ENCODE assay signal across 16 cellular contexts in genomic region chr17:9566739-9567138, GRCh38. TPM values are rescaled to one million over a fixed set of nuclear protein-coding genes. Genes with fewer than 3 reads are reported as not detected.
DNase-seq lines count a peak whose midpoint lies in the region; ATAC-seq and TF ChIP-seq lines count a peak whose summit lies in the region.
"Not testable (repeated sequence)": the region's sequence is repeated elsewhere in the genome, so short reads cannot be mapped to it uniquely, and the experiment has no call there.
"Had no signal": no experiment of that assay in that cellular context is flagged by ENCODE, and none has a peak within 500 bp of the region (broad histone marks: within the 10 kb centered on the region; RNA-seq: fewer than 3 reads in every experiment).

No MANE protein-coding gene starts in this region.

- POLR2A ChIA-PET in CD4-positive, alpha-beta memory T cell (lab: Charles Lee; ENCODE audit: partially characterized antibody): interaction anchor here (1.4 to 3.5 kb wide), 2 partner anchors 9 to 10 kb away, joined by 3 to 37 read pairs; partner anchors contain the start of genes CFAP52 and STX8
- POLR2A ChIA-PET in activated CD8-positive, alpha-beta T cell treated with anti-CD3 and anti-CD28 coated beads for 36 hours (lab: Charles Lee): not testable (repeated sequence)
- POLR2A ChIA-PET in naive thymus-derived CD8-positive, alpha-beta T cell (lab: Charles Lee): interaction anchor here (0.6 kb wide), 1 partner anchor 12 kb away, joined by 6 read pairs; no protein-coding TSS in a partner anchor

- CTCF ChIA-PET in CD4-positive, alpha-beta memory T cell (lab: Charles Lee; ENCODE audit: partially characterized antibody): interaction anchor here (4.0 kb wide), 1 partner anchor 9 kb away, joined by 34 read pairs; the partner anchor contains the start of genes CFAP52 and STX8
- CTCF ChIA-PET in activated CD8-positive, alpha-beta T cell treated with anti-CD3 and anti-CD28 coated beads for 36 hours (lab: Charles Lee): interaction anchor here (1.4 to 2.6 kb wide), 2 partner anchors 9 kb away, joined by 3 to 16 read pairs; partner anchors contain the start of genes CFAP52 and STX8

- not testable (repeated sequence) for H3K27me3 ChIP-seq in CD4-positive, alpha-beta memory T cell (ENCODE audit: insufficient read depth, low read length); DND-41 (ENCODE audit: insufficient read depth, low read length, poor library complexity)

- 0 out of 2 replicates have a peak overlapping the region, but pooled peaks have one; percentile 50 for H3K4me2 ChIP-seq in DND-41 (ENCODE audit: insufficient read depth, low read length)

- H3K4me3 Mint-ChIP-seq in CD4-positive, alpha-beta memory T cell: peak overlapping the region; percentile 0 to 85 (median 45)
- H3K4me3 Mint-ChIP-seq in T-helper 17 cell; activated CD8-positive, alpha-beta T cell treated with anti-CD3 and anti-CD28 coated beads for 36 hours; naive thymus-derived CD8-positive, alpha-beta T cell; stimulated activated effector memory CD8-positive, alpha-beta T cell treated with anti-CD3 and anti-CD28 coated beads, Interleukin-12 subunit alpha, Interleukin-12 subunit beta, amount 100 ng/mL, for 72 hours: not testable (repeated sequence)
- H3K4me3 Mint-ChIP-seq in activated T-helper 17 cell treated with anti-CD3 and anti-CD28 coated beads, Interleukin-2, amount 50 U/mL, for 72 hours: peak overlapping the region; percentile 40
- H3K4me3 Mint-ChIP-seq in endothelial cell (ENCODE audit: unreplicated experiment): peak overlapping the region; percentile 28

- not testable (repeated sequence) for H3K9me3 ChIP-seq in CD4-positive, alpha-beta memory T cell (ENCODE audit: control insufficient read depth in 1 of 2, low read length in 2 of 2); DND-41 (ENCODE audit: insufficient read depth, low read length, severe bottlenecking); T-helper 17 cell (ENCODE audit: control insufficient read depth, low read length, poor library complexity, severe bottlenecking)

- not testable (repeated sequence) for H3K9me3 Mint-ChIP-seq in CD4-positive, alpha-beta memory T cell; activated CD8-positive, alpha-beta T cell treated with anti-CD3 and anti-CD28 coated beads for 36 hours; activated T-helper 17 cell treated with anti-CD3 and anti-CD28 coated beads, Interleukin-2, amount 50 U/mL, for 72 hours; endothelial cell (ENCODE audit: unreplicated experiment); naive thymus-derived CD8-positive, alpha-beta T cell; stimulated activated effector memory CD8-positive, alpha-beta T cell treated with anti-CD3 and anti-CD28 coated beads, Interleukin-12 subunit alpha, Interleukin-12 subunit beta, amount 100 ng/mL, for 72 hours

- peaks cover 41 to 42% of the 10 kb centered on the region in 2 donors for H3K36me3 Mint-ChIP-seq in CD4-positive, alpha-beta memory T cell
- H3K36me3 Mint-ChIP-seq in T-helper 17 cell (ENCODE audit: low read depth); endothelial cell (ENCODE audit: low read depth, unreplicated experiment): not testable (repeated sequence)
- peaks cover 33% of the 10 kb centered on the region for H3K36me3 Mint-ChIP-seq in activated CD8-positive, alpha-beta T cell treated with anti-CD3 and anti-CD28 coated beads for 36 hours (ENCODE audit: low read depth)
- peaks cover 66% of the 10 kb centered on the region for H3K36me3 Mint-ChIP-seq in activated T-helper 17 cell treated with anti-CD3 and anti-CD28 coated beads, Interleukin-2, amount 50 U/mL, for 72 hours (ENCODE audit: low read depth)
- peaks cover 8 to 79% (median 33%) of the 10 kb centered on the region in 3 donors for H3K36me3 Mint-ChIP-seq in naive thymus-derived CD8-positive, alpha-beta T cell
- peaks cover 48% of the 10 kb centered on the region for H3K36me3 Mint-ChIP-seq in stimulated activated effector memory CD8-positive, alpha-beta T cell treated with anti-CD3 and anti-CD28 coated beads, Interleukin-12 subunit alpha, Interleukin-12 subunit beta, amount 100 ng/mL, for 72 hours

- intact Hi-C loops in CD4-positive, alpha-beta memory T cell (cut with micrococcal nuclease); activated CD8-positive, alpha-beta T cell treated with anti-CD3 and anti-CD28 coated beads for 36 hours (cut with micrococcal nuclease): not testable (repeated sequence)

- not testable (repeated sequence) for H3K4me3 ChIP-seq in CD4-positive, alpha-beta memory T cell (ENCODE audit: low read length in 2 of 2); DND-41 (ENCODE audit: low read depth in 1 of 2, low read length in 2 of 2)

- TF ChIP-seq CTCF in DND-41 (IDR thresholded peaks at IDR 0.05; ENCODE audit: borderline replicate concordance, extremely low read depth, low read length, poor library complexity, severe bottlenecking); activated CD8-positive, alpha-beta T cell treated with anti-CD3 and anti-CD28 coated beads for 36 hours (IDR thresholded peaks at IDR 0.05); endothelial cell (IDR thresholded peaks at IDR 0.05; ENCODE audit: unreplicated experiment): not testable (repeated sequence)

- H2AFZ ChIP-seq in DND-41 (ENCODE audit: low read depth, low read length): not testable (repeated sequence)

- H3K4me1 Mint-ChIP-seq in CD4-positive, alpha-beta memory T cell: peaks cover 26 to 45% (median 39%) of the 10 kb centered on the region in 4 donors
- peaks cover 30% of the 10 kb centered on the region for H3K4me1 Mint-ChIP-seq in T-helper 17 cell
- peaks cover 34% of the 10 kb centered on the region for H3K4me1 Mint-ChIP-seq in activated CD8-positive, alpha-beta T cell treated with anti-CD3 and anti-CD28 coated beads for 36 hours (ENCODE audit: low read depth)
- H3K4me1 Mint-ChIP-seq in activated T-helper 17 cell treated with anti-CD3 and anti-CD28 coated beads, Interleukin-2, amount 50 U/mL, for 72 hours: peaks cover 25% of the 10 kb centered on the region
- not testable (repeated sequence) for H3K4me1 Mint-ChIP-seq in endothelial cell (ENCODE audit: unreplicated experiment)
- H3K4me1 Mint-ChIP-seq in naive thymus-derived CD8-positive, alpha-beta T cell: peaks cover 18 to 42% (median 38%) of the 10 kb centered on the region in 4 donors
- peaks cover 56% of the 10 kb centered on the region for H3K4me1 Mint-ChIP-seq in stimulated activated effector memory CD8-positive, alpha-beta T cell treated with anti-CD3 and anti-CD28 coated beads, Interleukin-12 subunit alpha, Interleukin-12 subunit beta, amount 100 ng/mL, for 72 hours

- H3K27me3 Mint-ChIP-seq in CD4-positive, alpha-beta memory T cell; T-helper 17 cell; activated CD8-positive, alpha-beta T cell treated with anti-CD3 and anti-CD28 coated beads for 36 hours; activated T-helper 17 cell treated with anti-CD3 and anti-CD28 coated beads, Interleukin-2, amount 50 U/mL, for 72 hours; endothelial cell (ENCODE audit: unreplicated experiment); naive thymus-derived CD8-positive, alpha-beta T cell: not testable (repeated sequence)

- DNase-seq in CD4-positive, alpha-beta memory T cell; DND-41; T-helper 17 cell; activated CD8-positive, alpha-beta T cell treated with anti-CD3 and anti-CD28 coated beads for 36 hours; endothelial cell (ENCODE audit: low spot score); naive thymus-derived CD8-positive, alpha-beta T cell; stimulated activated effector memory CD8-positive, alpha-beta T cell treated with anti-CD3 and anti-CD28 coated beads, Interleukin-12 subunit alpha, Interleukin-12 subunit beta, amount 100 ng/mL, for 72 hours (ENCODE audit: low spot score in 2 of 2): not testable (repeated sequence)

- not testable (repeated sequence) for ATAC-seq in DND-41 (ENCODE audit: insufficient read depth, low read depth); T-helper 17 cell; activated CD8-positive, alpha-beta T cell treated with anti-CD3 and anti-CD28 coated beads for 36 hours; activated T-helper 17 cell treated with anti-CD3 and anti-CD28 coated beads, Interleukin-2, amount 50 U/mL, for 72 hours (replicated peaks); naive thymus-derived CD8-positive, alpha-beta T cell; stimulated activated effector memory CD8-positive, alpha-beta T cell treated with anti-CD3 and anti-CD28 coated beads, Interleukin-12 subunit alpha, Interleukin-12 subunit beta, amount 100 ng/mL, for 72 hours

- peak overlapping the region; percentile 10 for H3K27ac ChIP-seq in CD4-positive, alpha-beta memory T cell (ENCODE audit: low read depth, low read length)
- not testable (repeated sequence) for H3K27ac ChIP-seq in DND-41 (ENCODE audit: low read length)

- not testable (repeated sequence) for H4K20me1 ChIP-seq in DND-41 (ENCODE audit: insufficient read depth, low read length)

- not testable (repeated sequence) for H3K36me3 ChIP-seq in CD4-positive, alpha-beta memory T cell (ENCODE audit: insufficient read depth, low read length)
- peaks cover 16% of the 10 kb centered on the region; the same call in 1 of the 2 replicates for H3K36me3 ChIP-seq in DND-41 (ENCODE audit: insufficient read depth, low read length)

- H3K79me2 ChIP-seq in DND-41 (ENCODE audit: insufficient read depth, low read length): not testable (repeated sequence)

- not testable (repeated sequence) for H3K9ac ChIP-seq in DND-41 (ENCODE audit: low read depth, low read length)

- peak overlapping the region; percentile 5 to 88 (median 67) for H3K27ac Mint-ChIP-seq in CD4-positive, alpha-beta memory T cell
- H3K27ac Mint-ChIP-seq in T-helper 17 cell: peak overlapping the region; percentile 95
- peak overlapping the region; percentile 71 for H3K27ac Mint-ChIP-seq in activated CD8-positive, alpha-beta T cell treated with anti-CD3 and anti-CD28 coated beads for 36 hours
- H3K27ac Mint-ChIP-seq in activated T-helper 17 cell treated with anti-CD3 and anti-CD28 coated beads, Interleukin-2, amount 50 U/mL, for 72 hours: peak overlapping the region; percentile 59
- H3K27ac Mint-ChIP-seq in endothelial cell (ENCODE audit: unreplicated experiment): not testable (repeated sequence)
- peak overlapping the region in 7 of 10 donors; percentile 1 to 54 (median 16) for H3K27ac Mint-ChIP-seq in naive thymus-derived CD8-positive, alpha-beta T cell
- peak overlapping the region; percentile 22 for H3K27ac Mint-ChIP-seq in stimulated activated effector memory CD8-positive, alpha-beta T cell treated with anti-CD3 and anti-CD28 coated beads, Interleukin-12 subunit alpha, Interleukin-12 subunit beta, amount 100 ng/mL, for 72 hours

- peaks cover 23% of the 10 kb centered on the region for H3K4me1 ChIP-seq in CD4-positive, alpha-beta memory T cell (ENCODE audit: insufficient read depth, low read length)
- peaks cover 20% of the 10 kb centered on the region for H3K4me1 ChIP-seq in DND-41 (ENCODE audit: insufficient read depth, low read length)

RNA-seq across cellular contexts. Expression of gene STX8, which starts 8.9 kb away (rescaled TPM):
- 10 to 100 TPM; 54.2 to 59.5 TPM for total RNA-seq in CD4-positive, alpha-beta memory T cell
- polyA plus RNA-seq in CD4-positive, alpha-beta memory T cell: 100 to 1,000 TPM; 156 to 206 TPM
- total RNA-seq in T-helper 17 cell (10 to 100 TPM; 66.8 to 68.8 TPM), endothelial cell (ENCODE audit: unreplicated experiment) (49.2 TPM)
- 10 to 100 TPM; 59.6 to 71.5 TPM for total RNA-seq in activated CD8-positive, alpha-beta T cell treated with anti-CD3 and anti-CD28 coated beads for 36 hours
- 10 to 100 TPM; 57.3 to 73.8 TPM for total RNA-seq in activated T-helper 17 cell treated with anti-CD3 and anti-CD28 coated beads, Interleukin-2, amount 50 U/mL, for 72 hours
- total RNA-seq in naive thymus-derived CD8-positive, alpha-beta T cell: 10 to 100 TPM; 38.2 to 42.0 TPM
- polyA plus RNA-seq in naive thymus-derived CD8-positive, alpha-beta T cell: 100 to 1,000 TPM; 114 to 167 (median 146) TPM

RNA-seq across cellular contexts. Expression of gene CFAP52, which starts 9.7 kb away (rescaled TPM):
- not detected for total RNA-seq in CD4-positive, alpha-beta memory T cell
- not detected for polyA plus RNA-seq in CD4-positive, alpha-beta memory T cell
- total RNA-seq in T-helper 17 cell (not detected), endothelial cell (ENCODE audit: unreplicated experiment) (not detected)
- total RNA-seq in activated CD8-positive, alpha-beta T cell treated with anti-CD3 and anti-CD28 coated beads for 36 hours: not detected
- total RNA-seq in activated T-helper 17 cell treated with anti-CD3 and anti-CD28 coated beads, Interleukin-2, amount 50 U/mL, for 72 hours: not detected
- not detected for total RNA-seq in naive thymus-derived CD8-positive, alpha-beta T cell
- polyA plus RNA-seq in naive thymus-derived CD8-positive, alpha-beta T cell: not detected
- total RNA-seq: A673, Daoy, G401, GM23338, H4, H9, HFFc6 had no signal
- polyA plus RNA-seq: BJ, GM23338 had no signal
